ENCODE assay signal across 16 cellular contexts in the genomic region with DNA sequence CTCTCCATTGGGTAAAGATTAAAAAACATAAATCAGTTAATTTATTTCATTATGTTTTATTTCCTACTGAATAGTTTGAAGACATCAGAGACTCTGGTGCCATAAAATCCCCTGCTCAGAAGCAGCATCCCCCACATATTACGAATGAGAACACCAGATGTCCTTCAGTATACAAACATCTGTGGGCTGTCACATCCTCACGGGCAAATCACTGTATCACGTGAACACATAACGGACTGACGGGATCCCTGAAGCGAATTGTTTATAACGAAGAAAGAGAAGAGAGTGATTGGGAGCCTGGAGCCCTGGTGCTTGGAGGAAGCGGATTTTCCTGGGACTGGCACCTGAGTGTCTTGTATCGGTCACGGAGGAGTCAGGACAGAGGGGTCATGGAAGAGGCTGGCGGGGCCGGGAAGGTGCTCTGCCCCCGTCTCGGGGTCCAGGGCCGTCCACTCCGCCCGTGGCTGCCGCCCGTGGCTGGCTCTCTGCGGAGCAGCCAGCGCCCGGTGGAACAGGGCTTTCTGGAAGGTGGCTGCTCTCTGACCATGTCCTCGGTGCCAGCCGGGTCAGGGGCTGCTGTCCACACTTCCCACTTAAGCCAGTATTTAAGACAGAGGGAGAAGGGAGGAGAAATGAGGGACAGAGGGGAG.
DNase-seq lines count a peak whose midpoint lies in the region; ATAC-seq and TF ChIP-seq lines count a peak whose summit lies in the region.
"Had no signal": no experiment of that assay in that cellular context is flagged by ENCODE, and none has a peak within 500 bp of the region (broad histone marks: within the 10 kb centered on the region; RNA-seq: fewer than 3 reads in every experiment).

No MANE protein-coding gene starts in this region.

- intact Hi-C loops in PC-9 (cut with micrococcal nuclease; ENCODE audit: unreplicated experiment), result no loop called here

- no peaks in the 10 kb centered on the region for H3K4me1 Mint-ChIP-seq in stimulated activated effector memory CD8-positive, alpha-beta T cell treated with anti-CD3 and anti-CD28 coated beads, Interleukin-12 subunit alpha, Interleukin-12 subunit beta, amount 100 ng/mL, for 72 hours
- H3K4me1 Mint-ChIP-seq: CD14-positive monocyte had no signal

- POLR2A ChIA-PET in PC-9 (lab: Charles Lee; ENCODE audit: unreplicated experiment), result no interaction called here

- BruUV-seq in PC-9 (replicated peaks; lab: Mats Ljungman, UMichigan), result no TSS peak

- H3K9me2 ChIP-seq in PC-9 (ENCODE audit: insufficient read depth), result no peaks in the 10 kb centered on the region

- H3K27ac ChIP-seq in lung (ENCODE audit: low read depth in 1 of 2, low read length in 1 of 2) (no peak overlapping the region), upper lobe of left lung (peak overlapping the region in 1 of 4 donors; percentile 54), PC-9 (no peak overlapping the region)
- H3K27ac ChIP-seq: 22Rv1 had no signal

- no peaks in the 10 kb centered on the region for H3K79me2 ChIP-seq in PC-9 (ENCODE audit: low read depth)

- peaks cover 18% of the 10 kb centered on the region for H3K9me3 Mint-ChIP-seq in stimulated activated effector memory CD8-positive, alpha-beta T cell treated with anti-CD3 and anti-CD28 coated beads, Interleukin-12 subunit alpha, Interleukin-12 subunit beta, amount 100 ng/mL, for 72 hours

- TF ChIP-seq POLR2A in upper lobe of left lung (IDR thresholded peaks at IDR 0.05), result no peak

- CTCF ChIA-PET in PC-9 (lab: Charles Lee), result no interaction called here

- peaks cover 0 to 1% of the 10 kb centered on the region in 2 donors for H3K4me1 ChIP-seq in lung (ENCODE audit: control insufficient read depth in 2 of 2, insufficient read depth in 2 of 2, low read length in 2 of 2)
- no peaks in the 10 kb centered on the region for H3K4me1 ChIP-seq in upper lobe of left lung
- H3K4me1 ChIP-seq in PC-9 (replicated peaks; ENCODE audit: insufficient read depth), result no peaks in the 10 kb centered on the region

- TF ChIP-seq CTCF in epithelial cell of proximal tubule (conservative IDR thresholded peaks at IDR 0.05; ENCODE audit: low read depth, low read length) (no peak), lung (IDR thresholded peaks at IDR 0.05; ENCODE audit: control extremely low read depth, extremely low read depth) (no peak), upper lobe of left lung (IDR thresholded peaks at IDR 0.05) (no peak), PC-9 (conservative IDR thresholded peaks at IDR 0.05) (no peak)

- 76% methylated on average over 24 of the region's 24 CpGs for WGBS in lung, 2 donors
- WGBS in upper lobe of left lung, 2 donors, result 76 to 78% methylated on average over 18 to 24 of the region's 24 CpGs

- H3K4me3 ChIP-seq in epithelial cell of proximal tubule (ENCODE audit: low read depth, low read length), result peak overlapping the region; percentile 58
- no peak overlapping the region for H3K4me3 ChIP-seq in lung
- H3K4me3 ChIP-seq in upper lobe of left lung, result peak overlapping the region in 3 of 4 donors; percentile 11 to 38 (median 30)
- no peak overlapping the region for H3K4me3 ChIP-seq in PC-9

- no peaks in the 10 kb centered on the region for H3F3A ChIP-seq in PC-9 (ENCODE audit: insufficient read depth, low read depth)

- peak; percentile 27 for ATAC-seq in lung (ENCODE audit: insufficient read depth, low FRiP score)
- ATAC-seq in upper lobe of left lung (ENCODE audit: low FRiP score in 2 of 2), result no peak
- no peak for ATAC-seq in HG03175 (IDR thresholded peaks at IDR 0.05; ENCODE audit: unreplicated experiment)
- no peak for ATAC-seq in stimulated activated effector memory CD8-positive, alpha-beta T cell treated with anti-CD3 and anti-CD28 coated beads, Interleukin-12 subunit alpha, Interleukin-12 subunit beta, amount 100 ng/mL, for 72 hours

- peaks cover 0 to 5% of the 10 kb centered on the region in 2 donors for H3K9me3 ChIP-seq in lung (ENCODE audit: control insufficient read depth in 2 of 2, insufficient read depth in 1 of 2, low read length in 1 of 2)
- no peaks in the 10 kb centered on the region for H3K9me3 ChIP-seq in upper lobe of left lung
- H3K9me3 ChIP-seq in PC-9 (ENCODE audit: insufficient read depth, low read depth), result no peaks in the 10 kb centered on the region

- no peak for TF ChIP-seq EP300 in upper lobe of left lung (IDR thresholded peaks at IDR 0.05)

- no peaks in the 10 kb centered on the region for H4K20me1 ChIP-seq in PC-9 (ENCODE audit: insufficient read depth)

- H3K36me3 ChIP-seq in lung (ENCODE audit: control insufficient read depth in 2 of 2, insufficient read depth in 2 of 2, low read length in 2 of 2) (no peaks in the 10 kb centered on the region), upper lobe of left lung (no peaks in the 10 kb centered on the region), PC-9 (ENCODE audit: low read depth) (no peaks in the 10 kb centered on the region)

- DNase-seq in DMS53 (lab: John Stamatoyannopoulos, UW) (peak; percentile 1), DMS53 treated with DMSO at 0.1 percent for 48 hours (lab: John Stamatoyannopoulos, UW; ENCODE audit: unreplicated experiment) (no peak), epithelial cell of proximal tubule (ENCODE audit: low read depth) (no peak), lung (ENCODE audit: low spot score) (no peak), upper lobe of left lung (peak in 1 of 2 donors; percentile 68), PC-9 (no peak)
- no peak for DNase-seq in stimulated activated effector memory CD8-positive, alpha-beta T cell treated with anti-CD3 and anti-CD28 coated beads, Interleukin-12 subunit alpha, Interleukin-12 subunit beta, amount 100 ng/mL, for 72 hours (ENCODE audit: low spot score in 2 of 2)
- DNase-seq: DMS79 treated with DMSO at 0.1 percent for 48 hours, KG1, NCI-H1048, NCI-H146, NCI-H345, SIG-M5 had no signal

- no peak overlapping the region for H3K4me3 Mint-ChIP-seq in stimulated activated effector memory CD8-positive, alpha-beta T cell treated with anti-CD3 and anti-CD28 coated beads, Interleukin-12 subunit alpha, Interleukin-12 subunit beta, amount 100 ng/mL, for 72 hours
- H3K4me3 Mint-ChIP-seq: CD14-positive monocyte had no signal

- no peak overlapping the region for H3K27ac Mint-ChIP-seq in stimulated activated effector memory CD8-positive, alpha-beta T cell treated with anti-CD3 and anti-CD28 coated beads, Interleukin-12 subunit alpha, Interleukin-12 subunit beta, amount 100 ng/mL, for 72 hours
- H3K27ac Mint-ChIP-seq: CD14-positive monocyte had no signal

- H3K27me3 ChIP-seq in lung (ENCODE audit: control insufficient read depth, insufficient read depth) (no peaks in the 10 kb centered on the region), upper lobe of left lung (no peaks in the 10 kb centered on the region), PC-9 (ENCODE audit: insufficient read depth, low read depth) (no peaks in the 10 kb centered on the region)

- no peak overlapping the region for H2AFZ ChIP-seq in PC-9

- no peak overlapping the region for H3K4me2 ChIP-seq in PC-9

- H3K36me3 Mint-ChIP-seq in stimulated activated effector memory CD8-positive, alpha-beta T cell treated with anti-CD3 and anti-CD28 coated beads, Interleukin-12 subunit alpha, Interleukin-12 subunit beta, amount 100 ng/mL, for 72 hours, result no peaks in the 10 kb centered on the region
- H3K36me3 Mint-ChIP-seq: CD14-positive monocyte had no signal

Comparison
In these comparisons a context has a peak if more than half of its experiments do, and no peak if none do; other contexts are left out.
1. H3K4me3 ChIP-seq: peak in epithelial cell of proximal tubule (single experiment) and upper lobe of left lung (3 of 4); none in lung (single experiment) and PC-9 (single experiment).